1 cellular context compared by ENCODE assay signal in the genomic region with DNA sequence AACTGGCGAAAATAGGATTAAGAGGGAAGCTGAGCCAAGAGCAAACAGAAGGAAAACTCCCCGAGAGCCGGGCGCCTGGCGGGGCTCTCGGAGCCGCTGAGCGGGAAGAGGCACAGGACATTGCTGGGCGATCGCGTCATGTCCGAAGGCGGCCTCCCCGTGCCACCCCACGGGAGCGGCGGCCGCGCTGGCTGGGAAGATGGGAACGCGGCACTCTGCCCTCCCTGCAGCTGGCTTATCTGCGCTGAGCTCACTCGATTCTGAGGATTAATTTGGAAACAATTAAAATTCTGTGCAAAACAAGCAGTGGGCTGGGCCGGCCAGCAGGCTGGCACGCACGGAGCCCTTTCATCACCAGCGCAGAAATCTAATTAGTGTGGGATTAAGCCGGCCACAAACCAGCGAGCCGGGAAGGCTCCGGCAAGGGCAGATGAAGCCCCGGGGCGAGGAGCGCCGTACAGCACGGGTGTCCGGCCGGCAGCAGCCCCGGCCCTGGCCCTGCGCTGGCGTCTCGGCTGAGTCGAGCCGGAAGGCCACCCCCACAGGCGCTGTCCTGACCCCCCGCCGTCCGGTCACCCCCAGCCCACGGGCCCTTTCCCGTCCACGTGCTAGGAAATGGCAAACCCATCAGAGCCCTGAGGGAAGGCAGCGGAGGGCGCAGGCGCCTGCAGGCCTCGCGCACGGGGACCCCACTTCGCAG.
TF ChIP-seq lines count a peak whose summit lies in the region.

No MANE protein-coding gene starts in this region.

TF ChIP-seq in GM23338, 12 proteins besides CTCF, POLR2A, EP300 and RAD21 (continued from another document):
- TF ChIP-seq, protein P1, sequence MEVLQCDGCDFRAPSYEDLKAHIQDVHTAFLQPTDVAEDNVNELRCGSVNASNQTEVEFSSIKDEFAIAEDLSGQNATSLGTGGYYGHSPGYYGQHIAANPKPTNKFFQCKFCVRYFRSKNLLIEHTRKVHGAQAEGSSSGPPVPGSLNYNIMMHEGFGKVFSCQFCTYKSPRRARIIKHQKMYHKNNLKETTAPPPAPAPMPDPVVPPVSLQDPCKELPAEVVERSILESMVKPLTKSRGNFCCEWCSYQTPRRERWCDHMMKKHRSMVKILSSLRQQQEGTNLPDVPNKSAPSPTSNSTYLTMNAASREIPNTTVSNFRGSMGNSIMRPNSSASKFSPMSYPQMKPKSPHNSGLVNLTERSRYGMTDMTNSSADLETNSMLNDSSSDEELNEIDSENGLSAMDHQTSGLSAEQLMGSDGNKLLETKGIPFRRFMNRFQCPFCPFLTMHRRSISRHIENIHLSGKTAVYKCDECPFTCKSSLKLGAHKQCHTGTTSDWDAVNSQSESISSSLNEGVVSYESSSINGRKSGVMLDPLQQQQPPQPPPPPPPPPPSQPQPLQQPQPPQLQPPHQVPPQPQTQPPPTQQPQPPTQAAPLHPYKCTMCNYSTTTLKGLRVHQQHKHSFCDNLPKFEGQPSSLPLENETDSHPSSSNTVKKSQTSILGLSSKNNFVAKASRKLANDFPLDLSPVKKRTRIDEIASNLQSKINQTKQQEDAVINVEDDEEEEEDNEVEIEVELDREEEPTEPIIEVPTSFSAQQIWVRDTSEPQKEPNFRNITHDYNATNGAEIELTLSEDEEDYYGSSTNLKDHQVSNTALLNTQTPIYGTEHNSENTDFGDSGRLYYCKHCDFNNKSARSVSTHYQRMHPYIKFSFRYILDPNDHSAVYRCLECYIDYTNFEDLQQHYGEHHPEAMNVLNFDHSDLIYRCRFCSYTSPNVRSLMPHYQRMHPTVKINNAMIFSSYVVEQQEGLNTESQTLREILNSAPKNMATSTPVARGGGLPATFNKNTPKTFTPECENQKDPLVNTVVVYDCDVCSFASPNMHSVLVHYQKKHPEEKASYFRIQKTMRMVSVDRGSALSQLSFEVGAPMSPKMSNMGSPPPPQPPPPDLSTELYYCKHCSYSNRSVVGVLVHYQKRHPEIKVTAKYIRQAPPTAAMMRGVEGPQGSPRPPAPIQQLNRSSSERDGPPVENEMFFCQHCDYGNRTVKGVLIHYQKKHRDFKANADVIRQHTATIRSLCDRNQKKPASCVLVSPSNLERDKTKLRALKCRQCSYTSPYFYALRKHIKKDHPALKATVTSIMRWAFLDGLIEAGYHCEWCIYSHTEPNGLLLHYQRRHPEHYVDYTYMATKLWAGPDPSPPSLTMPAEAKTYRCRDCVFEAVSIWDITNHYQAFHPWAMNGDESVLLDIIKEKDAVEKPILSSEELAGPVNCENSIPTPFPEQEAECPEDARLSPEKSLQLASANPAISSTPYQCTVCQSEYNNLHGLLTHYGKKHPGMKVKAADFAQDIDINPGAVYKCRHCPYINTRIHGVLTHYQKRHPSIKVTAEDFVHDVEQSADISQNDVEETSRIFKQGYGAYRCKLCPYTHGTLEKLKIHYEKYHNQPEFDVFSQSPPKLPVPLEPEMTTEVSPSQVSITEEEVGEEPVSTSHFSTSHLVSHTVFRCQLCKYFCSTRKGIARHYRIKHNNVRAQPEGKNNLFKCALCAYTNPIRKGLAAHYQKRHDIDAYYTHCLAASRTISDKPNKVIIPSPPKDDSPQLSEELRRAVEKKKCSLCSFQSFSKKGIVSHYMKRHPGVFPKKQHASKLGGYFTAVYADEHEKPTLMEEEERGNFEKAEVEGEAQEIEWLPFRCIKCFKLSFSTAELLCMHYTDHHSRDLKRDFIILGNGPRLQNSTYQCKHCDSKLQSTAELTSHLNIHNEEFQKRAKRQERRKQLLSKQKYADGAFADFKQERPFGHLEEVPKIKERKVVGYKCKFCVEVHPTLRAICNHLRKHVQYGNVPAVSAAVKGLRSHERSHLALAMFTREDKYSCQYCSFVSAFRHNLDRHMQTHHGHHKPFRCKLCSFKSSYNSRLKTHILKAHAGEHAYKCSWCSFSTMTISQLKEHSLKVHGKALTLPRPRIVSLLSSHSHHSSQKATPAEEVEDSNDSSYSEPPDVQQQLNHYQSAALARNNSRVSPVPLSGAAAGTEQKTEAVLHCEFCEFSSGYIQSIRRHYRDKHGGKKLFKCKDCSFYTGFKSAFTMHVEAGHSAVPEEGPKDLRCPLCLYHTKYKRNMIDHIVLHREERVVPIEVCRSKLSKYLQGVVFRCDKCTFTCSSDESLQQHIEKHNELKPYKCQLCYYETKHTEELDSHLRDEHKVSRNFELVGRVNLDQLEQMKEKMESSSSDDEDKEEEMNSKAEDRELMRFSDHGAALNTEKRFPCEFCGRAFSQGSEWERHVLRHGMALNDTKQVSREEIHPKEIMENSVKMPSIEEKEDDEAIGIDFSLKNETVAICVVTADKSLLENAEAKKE (CRISPR knock-in tag; IDR thresholded peaks at IDR 0.05): no peak
- TF ChIP-seq, protein P2, sequence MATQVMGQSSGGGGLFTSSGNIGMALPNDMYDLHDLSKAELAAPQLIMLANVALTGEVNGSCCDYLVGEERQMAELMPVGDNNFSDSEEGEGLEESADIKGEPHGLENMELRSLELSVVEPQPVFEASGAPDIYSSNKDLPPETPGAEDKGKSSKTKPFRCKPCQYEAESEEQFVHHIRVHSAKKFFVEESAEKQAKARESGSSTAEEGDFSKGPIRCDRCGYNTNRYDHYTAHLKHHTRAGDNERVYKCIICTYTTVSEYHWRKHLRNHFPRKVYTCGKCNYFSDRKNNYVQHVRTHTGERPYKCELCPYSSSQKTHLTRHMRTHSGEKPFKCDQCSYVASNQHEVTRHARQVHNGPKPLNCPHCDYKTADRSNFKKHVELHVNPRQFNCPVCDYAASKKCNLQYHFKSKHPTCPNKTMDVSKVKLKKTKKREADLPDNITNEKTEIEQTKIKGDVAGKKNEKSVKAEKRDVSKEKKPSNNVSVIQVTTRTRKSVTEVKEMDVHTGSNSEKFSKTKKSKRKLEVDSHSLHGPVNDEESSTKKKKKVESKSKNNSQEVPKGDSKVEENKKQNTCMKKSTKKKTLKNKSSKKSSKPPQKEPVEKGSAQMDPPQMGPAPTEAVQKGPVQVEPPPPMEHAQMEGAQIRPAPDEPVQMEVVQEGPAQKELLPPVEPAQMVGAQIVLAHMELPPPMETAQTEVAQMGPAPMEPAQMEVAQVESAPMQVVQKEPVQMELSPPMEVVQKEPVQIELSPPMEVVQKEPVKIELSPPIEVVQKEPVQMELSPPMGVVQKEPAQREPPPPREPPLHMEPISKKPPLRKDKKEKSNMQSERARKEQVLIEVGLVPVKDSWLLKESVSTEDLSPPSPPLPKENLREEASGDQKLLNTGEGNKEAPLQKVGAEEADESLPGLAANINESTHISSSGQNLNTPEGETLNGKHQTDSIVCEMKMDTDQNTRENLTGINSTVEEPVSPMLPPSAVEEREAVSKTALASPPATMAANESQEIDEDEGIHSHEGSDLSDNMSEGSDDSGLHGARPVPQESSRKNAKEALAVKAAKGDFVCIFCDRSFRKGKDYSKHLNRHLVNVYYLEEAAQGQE (IDR thresholded peaks at IDR 0.05; ENCODE audit: unreplicated experiment): no peak
- TF ChIP-seq EZH2 (IDR thresholded peaks at IDR 0.05; ENCODE audit: low read depth, unreplicated experiment) (no peak), ZNF331 (CRISPR knock-in tag; IDR thresholded peaks at IDR 0.05; ENCODE audit: low read depth) (no peak), ZNF114 (CRISPR knock-in tag; IDR thresholded peaks at IDR 0.05) (no peak), JUNB (IDR thresholded peaks at IDR 0.05; ENCODE audit: unreplicated experiment) (no peak), NANOG (IDR thresholded peaks at IDR 0.05; ENCODE audit: borderline replicate concordance) (no peak), CREB1 (CRISPR knock-in tag; IDR thresholded peaks at IDR 0.05; ENCODE audit: low read depth) (no peak), EZH2phosphoT487 (IDR thresholded peaks at IDR 0.05; ENCODE audit: unreplicated experiment) (no peak)
